In genomic region chr4:139736257-139736626, GRCh38 we compare ENCODE assay signal across 3 cellular contexts.
A peak's percentile ranks its signal among the peaks of the same experiment; 100 is the strongest.
TF ChIP-seq lines count a peak whose summit lies in the region.

No MANE protein-coding gene starts in this region.

TF ChIP-seq in HEK293, 187 proteins besides CTCF, POLR2A, EP300 and RAD21 (continued from another document):
- no peak for TF ChIP-seq ZNF266 (tag by site-specific recombination; IDR thresholded peaks at IDR 0.05; ENCODE audit: low read depth)
- peak; percentile 60 for TF ChIP-seq PRDM1 (tag by site-specific recombination; IDR thresholded peaks at IDR 0.05)

TF ChIP-seq in H1, 55 proteins besides CTCF, POLR2A, EP300 and RAD21 (continued from another document):
- TF ChIP-seq EZH2 (IDR thresholded peaks at IDR 0.05; ENCODE audit: low read depth, low read length, severe bottlenecking), result peak; percentile 5

TF ChIP-seq in GM12891, 5 proteins besides CTCF, POLR2A, EP300 and RAD21:
- TF ChIP-seq PAX5 (IDR thresholded peaks at IDR 0.05; ENCODE audit: insufficient read depth, low read length, severe bottlenecking) (no peak), POU2F2 (IDR thresholded peaks at IDR 0.05; ENCODE audit: low read depth, low read length) (no peak), POLR2AphosphoS5 (IDR thresholded peaks at IDR 0.05; ENCODE audit: low read depth, low read length) (no peak), TAF1 (IDR thresholded peaks at IDR 0.05; ENCODE audit: low read depth, low read length) (no peak)
